29 cellular contexts compared by ENCODE assay signal in genomic region chr13:29858231-29858630, GRCh38.
"Had no signal": no experiment of that assay in that cellular context is flagged by ENCODE, and none has a peak within 500 bp of the region (broad histone marks: within the 10 kb centered on the region; RNA-seq: fewer than 3 reads in every experiment).

No MANE protein-coding gene starts in this region.

- H3K27ac Mint-ChIP-seq: activated CD8-positive, alpha-beta T cell treated with anti-CD3 and anti-CD28 coated beads, Interleukin-2, amount 10 ng/mL, durations not matched to agents 7 days and 5 days; activated naive CD4-positive, alpha-beta T cell treated with anti-CD3 and anti-CD28 coated beads for 36 hours; activated naive CD8-positive, alpha-beta T cell treated with anti-CD3 and anti-CD28 coated beads for 36 hours; activated T-helper 1 cell treated with anti-CD3 and anti-CD28 coated beads, Interleukin-12 subunit alpha, Interleukin-12 subunit beta, Interleukin-2, Interleukin-4 antibody, amounts not matched to agents 30 ng/mL and 10 ng/mL and 1 ng/mL, durations not matched to agents 14 hours and 24 hours and 36 hours; brain; natural killer cell; T-helper 1 cell treated with Interleukin-12 subunit alpha and Interleukin-12 subunit beta and Interleukin-4 antibody, amounts not matched to agents 30 μg/mL and 1 μg/mL, for 36 hours had no signal

- H3K36me3 Mint-ChIP-seq: activated naive CD8-positive, alpha-beta T cell treated with anti-CD3 and anti-CD28 coated beads for 36 hours; brain; natural killer cell had no signal

- H3K27me3 ChIP-seq: cardiac muscle cell, colonic mucosa, hepatocyte, spleen, upper lobe of left lung, vagina had no signal

- H3K9me3 Mint-ChIP-seq: activated naive CD4-positive, alpha-beta T cell treated with anti-CD3 and anti-CD28 coated beads for 36 hours; activated naive CD8-positive, alpha-beta T cell treated with anti-CD3 and anti-CD28 coated beads for 36 hours; natural killer cell had no signal

- H2AFZ ChIP-seq: hepatocyte had no signal

- H3K79me2 ChIP-seq: hepatocyte had no signal

- H3K27ac ChIP-seq: adrenal gland, cardiac muscle cell, colonic mucosa, left ventricle myocardium inferior, spleen, thoracic aorta, upper lobe of left lung, vagina, WERI-Rb-1 had no signal

- H3K4me1 ChIP-seq: adrenal gland, colonic mucosa, vagina had no signal

- DNase-seq: activated CD8-positive, alpha-beta T cell treated with anti-CD3 and anti-CD28 coated beads, Interleukin-2, amount 10 ng/mL, durations not matched to agents 7 days and 5 days; activated effector memory CD4-positive, alpha-beta T cell treated with anti-CD3 and anti-CD28 coated beads, Interleukin-2, amount 50 U/mL, for 16 hours; activated naive CD4-positive, alpha-beta T cell treated with anti-CD3 and anti-CD28 coated beads for 36 hours; activated naive CD8-positive, alpha-beta T cell treated with anti-CD3 and anti-CD28 coated beads for 36 hours; activated T-cell treated with anti-CD3 and anti-CD28 coated beads for 4 hours; adrenal gland; aorta; cerebellar nuclear complex; colonic mucosa; foreskin melanocyte; islet precursor cell; left ventricle myocardium inferior; mesendoderm; natural killer cell; posterior cingulate gyrus; right cardiac atrium; spleen; stimulated activated naive CD4-positive, alpha-beta T cell treated with Interleukin-2 at 50 U/mL for 16 hours; T1000; upper lobe of left lung; WERI-Rb-1 had no signal

- H3K4me1 Mint-ChIP-seq: brain, natural killer cell had no signal

- H3K4me3 ChIP-seq: adrenal gland, cardiac muscle cell, colonic mucosa, hepatocyte, left ventricle myocardium inferior, lung, spleen, thoracic aorta, upper lobe of left lung, vagina had no signal

- H3K36me3 ChIP-seq: adrenal gland, cardiac muscle cell, colonic mucosa, left ventricle myocardium inferior, spleen, thoracic aorta, upper lobe of left lung, vagina, WERI-Rb-1 had no signal

- H3K4me3 Mint-ChIP-seq: activated CD8-positive, alpha-beta T cell treated with anti-CD3 and anti-CD28 coated beads, Interleukin-2, amount 10 ng/mL, durations not matched to agents 7 days and 5 days; activated naive CD4-positive, alpha-beta T cell treated with anti-CD3 and anti-CD28 coated beads for 36 hours; activated naive CD8-positive, alpha-beta T cell treated with anti-CD3 and anti-CD28 coated beads for 36 hours; activated T-helper 1 cell treated with anti-CD3 and anti-CD28 coated beads, Interleukin-12 subunit alpha, Interleukin-12 subunit beta, Interleukin-2, Interleukin-4 antibody, amounts not matched to agents 30 ng/mL and 10 ng/mL and 1 ng/mL, durations not matched to agents 14 hours and 24 hours and 36 hours; natural killer cell; T-helper 1 cell treated with Interleukin-12 subunit alpha and Interleukin-12 subunit beta and Interleukin-4 antibody, amounts not matched to agents 30 μg/mL and 1 μg/mL, for 36 hours had no signal
